Comparison of ENCODE assay signal across 11 cellular contexts in the genomic region with DNA sequence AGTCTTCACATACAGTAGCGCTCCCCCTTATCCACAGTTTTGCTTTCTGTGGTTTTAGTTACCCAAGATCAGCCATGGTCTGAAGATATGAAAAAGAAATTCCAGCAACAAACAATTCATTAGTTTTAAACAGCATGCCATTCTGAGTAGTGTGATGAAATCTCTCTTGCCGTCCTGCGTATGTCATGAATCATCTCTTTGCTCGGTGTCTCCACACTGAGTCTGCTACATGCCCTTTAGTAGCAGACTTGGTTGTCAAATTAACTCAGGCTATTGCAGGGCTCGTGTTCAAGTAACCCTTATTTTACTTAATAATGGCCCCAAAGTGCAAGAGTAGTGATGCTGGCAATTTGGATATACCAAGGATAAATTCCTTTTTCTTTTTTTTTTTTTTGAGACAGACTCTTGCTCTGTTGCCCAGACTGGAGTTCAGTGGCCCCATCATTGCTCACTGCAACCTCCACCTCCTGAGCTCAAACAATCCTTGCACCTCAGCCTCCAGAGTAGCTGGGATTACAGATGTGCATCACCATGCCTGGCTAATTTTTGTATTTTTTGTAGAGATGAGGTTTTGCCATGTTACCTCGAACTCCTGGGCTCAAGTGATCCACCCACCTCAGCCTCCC.
A peak's percentile ranks its signal among the peaks of the same experiment; 100 is the strongest.
DNase-seq lines count a peak whose midpoint lies in the region; ATAC-seq and TF ChIP-seq lines count a peak whose summit lies in the region.
"Had no signal": no experiment of that assay in that cellular context is flagged by ENCODE, and none has a peak within 500 bp of the region (broad histone marks: within the 10 kb centered on the region; RNA-seq: fewer than 3 reads in every experiment).

No MANE protein-coding gene starts in this region.

- POLR2A ChIA-PET in HEK293T (lab: Yijun Ruan, JAX) = no interaction called here

- DNase-seq in HEK293T (ENCODE audit: extremely low spot score) = no peak
- peak; percentile 30 for DNase-seq in T1000 (lab: John Stamatoyannopoulos, UW)
- peak; percentile 73 for DNase-seq in foreskin melanocyte
- DNase-seq in GOT3 (lab: John Stamatoyannopoulos, UW) = no peak
- DNase-seq in activated CD4-positive, CD25-positive, alpha-beta regulatory T cell treated with anti-CD3 and anti-CD28 coated beads, Interleukin-2, amount 50 U/mL, for 72 hours = no peak
- no peak for DNase-seq in NCI-H146 (lab: John Stamatoyannopoulos, UW)
- DNase-seq: CD4-positive, alpha-beta memory T cell; NCI-H1694; psoas muscle had no signal

- H3K4me3 ChIP-seq in ACC112 (ENCODE audit: low read depth, low read length) = no peak overlapping the region
- H3K4me3 ChIP-seq: psoas muscle had no signal

- H2AFZ ChIP-seq in ACC112 (ENCODE audit: low read length, unreplicated experiment) = no peak overlapping the region

- no peak for ATAC-seq in HG03196 (IDR thresholded peaks at IDR 0.05; ENCODE audit: unreplicated experiment)

- CTCF ChIA-PET in HEK293T (lab: Yijun Ruan, JAX) = interaction anchor here (0.6 kb wide), 1 partner anchor 35 kb away, joined by 4 read pairs; no protein-coding TSS in a partner anchor

- no peaks in the 10 kb centered on the region for H3K36me3 ChIP-seq in ACC112 (ENCODE audit: insufficient read depth, low read length)

- H3K79me2 ChIP-seq in ACC112 (ENCODE audit: control insufficient read depth, insufficient read depth, low read length, unreplicated experiment) = peaks cover 25% of the 10 kb centered on the region

- H3K27me3 ChIP-seq in ACC112 (ENCODE audit: insufficient read depth, low read length) = no peaks in the 10 kb centered on the region

- peaks cover 4% of the 10 kb centered on the region for H3K4me1 ChIP-seq in ACC112 (ENCODE audit: control insufficient read depth, insufficient read depth, low read length, unreplicated experiment)
- H3K4me1 ChIP-seq: psoas muscle had no signal

- H3K27ac ChIP-seq in ACC112 (ENCODE audit: low read depth, low read length) = peak overlapping the region; percentile 39
- H3K27ac ChIP-seq: psoas muscle had no signal

TF ChIP-seq in HEK293T, 16 proteins besides CTCF, POLR2A, EP300 and RAD21:
- TF ChIP-seq, protein P1, sequence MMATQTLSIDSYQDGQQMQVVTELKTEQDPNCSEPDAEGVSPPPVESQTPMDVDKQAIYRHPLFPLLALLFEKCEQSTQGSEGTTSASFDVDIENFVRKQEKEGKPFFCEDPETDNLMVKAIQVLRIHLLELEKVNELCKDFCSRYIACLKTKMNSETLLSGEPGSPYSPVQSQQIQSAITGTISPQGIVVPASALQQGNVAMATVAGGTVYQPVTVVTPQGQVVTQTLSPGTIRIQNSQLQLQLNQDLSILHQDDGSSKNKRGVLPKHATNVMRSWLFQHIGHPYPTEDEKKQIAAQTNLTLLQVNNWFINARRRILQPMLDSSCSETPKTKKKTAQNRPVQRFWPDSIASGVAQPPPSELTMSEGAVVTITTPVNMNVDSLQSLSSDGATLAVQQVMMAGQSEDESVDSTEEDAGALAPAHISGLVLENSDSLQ (IDR thresholded peaks at IDR 0.05) = peak; percentile 50; the same call in 1 of the 2 replicates
- no peak for TF ChIP-seq CTBP1 (IDR thresholded peaks at IDR 0.05; ENCODE audit: borderline replicate concordance)

Comparison
In these comparisons a context has a peak if more than half of its experiments do, and no peak if none do; other contexts are left out.
1. DNase-seq: peak in T1000 (single experiment) and foreskin melanocyte (single experiment); none in HEK293T (single experiment), GOT3 (single experiment), activated CD4-positive, CD25-positive, alpha-beta regulatory T cell treated with anti-CD3 and anti-CD28 coated beads, Interleukin-2, amount 50 U/mL, for 72 hours (single experiment) and NCI-H146 (single experiment).